Comparison of ENCODE assay signal across 13 cellular contexts in genomic region chr7:82506702-82507101, GRCh38.
DNase-seq lines count a peak whose midpoint lies in the region; ATAC-seq, FAIRE-seq and TF ChIP-seq lines count a peak whose summit lies in the region.
"Had no signal": no experiment of that assay in that cellular context is flagged by ENCODE, and none has a peak within 500 bp of the region (broad histone marks: within the 10 kb centered on the region; RNA-seq: fewer than 3 reads in every experiment).

No MANE protein-coding gene starts in this region.

- peak overlapping the region; percentile 54 for H3K4me2 ChIP-seq in keratinocyte (ENCODE audit: control insufficient read depth, extremely low read depth, insufficient read depth, low read depth, low read length)
- H3K4me2 ChIP-seq: PC-9 had no signal

- H2AFZ ChIP-seq in keratinocyte (ENCODE audit: control insufficient read depth, low read length), result peak overlapping the region; percentile 63

- no peaks in the 10 kb centered on the region for H3K36me3 ChIP-seq in heart left ventricle
- H3K36me3 ChIP-seq in keratinocyte (ENCODE audit: control insufficient read depth in 2 of 2, extremely low read depth in 1 of 2, insufficient read depth in 2 of 2, low read length in 2 of 2), result no peaks in the 10 kb centered on the region

- DNase-seq in heart left ventricle (peak in 3 of 5 donors; percentile 24 to 41 (median 27)), Right ventricle myocardium superior (no peak), anterior cingulate cortex (lab: John Stamatoyannopoulos, UW) (peak in 40 of 58 donors; percentile 4 to 73 (median 28)), keratinocyte (ENCODE audit: low read depth, low spot score) (no peak), urothelium cell line (ENCODE audit: low spot score) (peak; percentile 74), NCI-H187 treated with DMSO at 0.1 percent for 48 hours (lab: John Stamatoyannopoulos, UW) (no peak)
- no peak for DNase-seq in activated CD4-positive, alpha-beta T cell treated with anti-CD3 and anti-CD28 coated beads, Interleukin-2, amount 50 U/mL, for 48 hours
- DNase-seq in stimulated activated CD8-positive, alpha-beta memory T cell treated with anti-CD3 and anti-CD28 coated beads, Interleukin-4, amount 100 ng/mL, for 48 hours, result no peak
- DNase-seq: PC-9; stimulated activated CD4-positive, alpha-beta T cell treated with anti-CD3 and anti-CD28 coated beads, Interleukin-1b, Interleukin-23, amount 100 ng/mL, for 48 hours had no signal

- FAIRE-seq in keratinocyte (lab: Jason Lieb, UNC), result no peak
- FAIRE-seq in urothelium cell line (lab: Jason Lieb, UNC), result peak; percentile 98
- FAIRE-seq: endothelial cell of umbilical vein, HTR-8/SVneo, islet of Langerhans had no signal

- 73 to 88% (median 80%) methylated on average over 14 to 15 of the region's 15 CpGs for WGBS in heart left ventricle, 4 donors

- no peak for TF ChIP-seq CTCF in heart left ventricle (IDR thresholded peaks at IDR 0.05)
- TF ChIP-seq CTCF in keratinocyte (optimal IDR thresholded peaks at IDR 0.05 in 1 of 3, IDR thresholded peaks at IDR 0.05 in 1 of 3, conservative IDR thresholded peaks at IDR 0.05 in 1 of 3; ENCODE audit: extremely low read depth in 1 of 3, insufficient read depth in 2 of 3, low read length in 3 of 3), result no peak

- ATAC-seq in heart left ventricle (peak in 3 of 4 donors; percentile 34 to 65 (median 63)), Right ventricle myocardium superior (ENCODE audit: poor library complexity) (no peak)

- no peak overlapping the region for H3K27ac ChIP-seq in heart left ventricle
- no peak overlapping the region for H3K27ac ChIP-seq in keratinocyte (ENCODE audit: control insufficient read depth, insufficient read depth, low read length)
- H3K27ac ChIP-seq: PC-9 had no signal

- dilution Hi-C loops in keratinocyte (cut with MboI; ENCODE audit: extremely low pct_ligation_motif_present, low sequenced_read_pairs), result no loop called here

- H4K20me1 ChIP-seq in keratinocyte (ENCODE audit: control insufficient read depth, extremely low read depth, insufficient read depth, low read length), result no peaks in the 10 kb centered on the region

- H3K9me1 ChIP-seq in keratinocyte (ENCODE audit: control insufficient read depth, extremely low read depth, insufficient read depth, low read length), result no peaks in the 10 kb centered on the region

- peaks cover 0 to 3% (median 0%) of the 10 kb centered on the region in 9 donors for H3K27me3 ChIP-seq in heart left ventricle
- no peaks in the 10 kb centered on the region for H3K27me3 ChIP-seq in keratinocyte (ENCODE audit: control insufficient read depth, extremely low read depth, insufficient read depth, low read length)

- H3K4me3 ChIP-seq in heart left ventricle, result no peak overlapping the region
- peak overlapping the region in 1 of 3 experiments; percentile 20 for H3K4me3 ChIP-seq in keratinocyte (ENCODE audit: control insufficient read depth in 2 of 3, extremely low read depth in 1 of 3, insufficient read depth in 2 of 3, low read depth in 1 of 3, low read length in 3 of 3)
- H3K4me3 ChIP-seq: PC-9 had no signal

- H3K9ac ChIP-seq in keratinocyte (ENCODE audit: control insufficient read depth, extremely low read depth, insufficient read depth, low read length), result no peak overlapping the region

- H3K9me3 ChIP-seq in heart left ventricle (no peaks in the 10 kb centered on the region), keratinocyte (ENCODE audit: control insufficient read depth, low read depth, low read length) (no peaks in the 10 kb centered on the region)

- intact Hi-C loops in heart left ventricle (cut with DNase I) (loop anchor here in 1 of 10 donors (10.0 kb wide), 1 partner anchor 48 kb away; no protein-coding TSS in a partner anchor), Right ventricle myocardium superior (cut with DNase I) (no loop called here)

- H3K79me2 ChIP-seq in keratinocyte (ENCODE audit: control insufficient read depth, insufficient read depth, low read length), result no peaks in the 10 kb centered on the region

- H3K4me1 ChIP-seq in heart left ventricle (no peaks in the 10 kb centered on the region), keratinocyte (ENCODE audit: control insufficient read depth, extremely low read depth, insufficient read depth, low read length) (peaks cover 6% of the 10 kb centered on the region)

- TF ChIP-seq POLR2A in heart left ventricle (IDR thresholded peaks at IDR 0.05), result no peak

Comparison
In these comparisons a context has a peak if more than half of its experiments do, and no peak if none do; other contexts are left out.
1. DNase-seq: peak in heart left ventricle (3 of 5), anterior cingulate cortex (40 of 58) and urothelium cell line (single experiment); none in Right ventricle myocardium superior (single experiment), keratinocyte (single experiment), activated CD4-positive, alpha-beta T cell treated with anti-CD3 and anti-CD28 coated beads, Interleukin-2, amount 50 U/mL, for 48 hours (0 of 2), NCI-H187 treated with DMSO at 0.1 percent for 48 hours (single experiment) and stimulated activated CD8-positive, alpha-beta memory T cell treated with anti-CD3 and anti-CD28 coated beads, Interleukin-4, amount 100 ng/mL, for 48 hours (single experiment).